ENCODE assay signal across 8 cellular contexts in genomic region chr11:10303558-10304363, GRCh38. TPM values are rescaled to one million over a fixed set of nuclear protein-coding genes. Genes with fewer than 3 reads are reported as not detected.
A peak's percentile ranks its signal among the peaks of the same experiment; 100 is the strongest.
DNase-seq lines count a peak whose midpoint lies in the region; ATAC-seq and TF ChIP-seq lines count a peak whose summit lies in the region.

No MANE protein-coding gene starts in this region.

- H3K36me3 ChIP-seq in lung (ENCODE audit: control insufficient read depth in 2 of 2, insufficient read depth in 2 of 2, low read length in 2 of 2) (no peaks in the 10 kb centered on the region), thoracic aorta (no peaks in the 10 kb centered on the region)

- intact Hi-C loops in dorsolateral prefrontal cortex (cut with DNase I): loop anchor here (2.0 to 5.0 kb wide), 2 partner anchors 331 to 545 kb away; no protein-coding TSS in a partner anchor

- no peak for ATAC-seq in lung (ENCODE audit: insufficient read depth, low FRiP score)
- ATAC-seq in thoracic aorta (ENCODE audit: insufficient number of reproducible peaks, low FRiP score, low read depth): no peak

- no peaks in the 10 kb centered on the region for H3K9me3 Mint-ChIP-seq in T-helper 1 cell treated with Interleukin-12 subunit alpha and Interleukin-12 subunit beta and Interleukin-4 antibody, amounts not matched to agents 30 μg/mL and 1 μg/mL, for 36 hours

- H3K27me3 Mint-ChIP-seq in T-helper 1 cell treated with Interleukin-12 subunit alpha and Interleukin-12 subunit beta and Interleukin-4 antibody, amounts not matched to agents 30 μg/mL and 1 μg/mL, for 36 hours (ENCODE audit: low read depth): peaks cover 71% of the 10 kb centered on the region

- peaks cover 2% of the 10 kb centered on the region for H3K36me3 Mint-ChIP-seq in T-helper 1 cell treated with Interleukin-12 subunit alpha and Interleukin-12 subunit beta and Interleukin-4 antibody, amounts not matched to agents 30 μg/mL and 1 μg/mL, for 36 hours (ENCODE audit: low read depth)

- H3K4me1 Mint-ChIP-seq in T-helper 1 cell treated with Interleukin-12 subunit alpha and Interleukin-12 subunit beta and Interleukin-4 antibody, amounts not matched to agents 30 μg/mL and 1 μg/mL, for 36 hours (ENCODE audit: low read depth): peaks cover 42% of the 10 kb centered on the region

- H3K27ac Mint-ChIP-seq in T-helper 1 cell treated with Interleukin-12 subunit alpha and Interleukin-12 subunit beta and Interleukin-4 antibody, amounts not matched to agents 30 μg/mL and 1 μg/mL, for 36 hours: no peak overlapping the region

- peak overlapping the region in 55 of 59 donors; percentile 27 to 95 (median 78) for H3K27ac ChIP-seq in dorsolateral prefrontal cortex
- peak overlapping the region; percentile 69 to 88 for H3K27ac ChIP-seq in lung (ENCODE audit: low read depth in 1 of 2, low read length in 1 of 2)
- H3K27ac ChIP-seq in thoracic aorta: peak overlapping the region; percentile 77

- H3K4me1 ChIP-seq in lung (ENCODE audit: control insufficient read depth in 2 of 2, insufficient read depth in 2 of 2, low read length in 2 of 2): peaks cover 6% of the 10 kb centered on the region in 2 donors
- H3K4me1 ChIP-seq in thoracic aorta (ENCODE audit: control insufficient read depth in 1 of 2, low read depth in 2 of 2): peaks cover 12 to 55% of the 10 kb centered on the region in 2 donors

- TF ChIP-seq CTCF in dorsolateral prefrontal cortex (IDR thresholded peaks at IDR 0.05 in 54 of 56, conservative IDR thresholded peaks at IDR 0.05 in 2 of 56; ENCODE audit: low read depth in 1 of 56, partially characterized antibody in 56 of 56) (no peak), lung (IDR thresholded peaks at IDR 0.05; ENCODE audit: control extremely low read depth, extremely low read depth) (no peak), thoracic aorta (IDR thresholded peaks at IDR 0.05) (no peak)

- DNase-seq in DMS153 (lab: John Stamatoyannopoulos, UW) (peak; percentile 28), dorsolateral prefrontal cortex (peak in 1 of 10 donors; percentile 9), lung (ENCODE audit: low spot score) (no peak), thoracic aorta (ENCODE audit: low spot score) (no peak), NCI-H2227 (lab: John Stamatoyannopoulos, UW; ENCODE audit: unreplicated experiment) (no peak), amygdala (lab: John Stamatoyannopoulos, UW) (no peak)

- H3K4me3 Mint-ChIP-seq in T-helper 1 cell treated with Interleukin-12 subunit alpha and Interleukin-12 subunit beta and Interleukin-4 antibody, amounts not matched to agents 30 μg/mL and 1 μg/mL, for 36 hours: peak overlapping the region; percentile 99

- TF ChIP-seq RAD21 in Ishikawa (IDR thresholded peaks at IDR 0.05; ENCODE audit: low read depth): no peak

- 11 to 19% methylated on average over 29 of the region's 29 CpGs for WGBS in lung, 2 donors

- H3K27me3 ChIP-seq in dorsolateral prefrontal cortex (peaks cover 0 to 6% (median 0%) of the 10 kb centered on the region in 45 donors), lung (ENCODE audit: control insufficient read depth, insufficient read depth) (no peaks in the 10 kb centered on the region), thoracic aorta (replicated peaks; ENCODE audit: insufficient read depth) (no peaks in the 10 kb centered on the region)

- H3K4me3 ChIP-seq in dorsolateral prefrontal cortex (peak overlapping the region; percentile 57 to 90 (median 76)), lung (peak overlapping the region; percentile 43), thoracic aorta (peak overlapping the region; percentile 90)

- H3K9me3 ChIP-seq in lung (ENCODE audit: control insufficient read depth in 2 of 2, insufficient read depth in 1 of 2, low read length in 1 of 2) (no peaks in the 10 kb centered on the region), thoracic aorta (no peaks in the 10 kb centered on the region)

- TF ChIP-seq EP300 in Ishikawa (IDR thresholded peaks at IDR 0.05; ENCODE audit: borderline replicate concordance): 0 out of 2 replicates have a peak, but pooled peaks have one; percentile 20

TF ChIP-seq in Ishikawa, 13 proteins besides CTCF, POLR2A, EP300 and RAD21:
- TF ChIP-seq NFIC (IDR thresholded peaks at IDR 0.05): no peak; the same call in 1 of the 2 replicates
- TF ChIP-seq TAF1 (IDR thresholded peaks at IDR 0.05; ENCODE audit: low read depth): peak; percentile 49; the same call in 1 of the 2 replicates
- TF ChIP-seq YY1 (IDR thresholded peaks at IDR 0.05; ENCODE audit: low read depth): 0 out of 2 replicates have a peak, but pooled peaks have one; percentile 1
- peak; percentile 37 for TF ChIP-seq MAX (IDR thresholded peaks at IDR 0.05)

RNA-seq across cellular contexts. Expression of gene ADM, which starts 1.1 kb away (rescaled TPM):
- total RNA-seq in dorsolateral prefrontal cortex: 100 to 1,000 TPM in 2 of 120 experiments, 10 to 100 TPM in 69, 1 to 10 TPM in 49; 1.8 to 125 (median 11.4) TPM
- total RNA-seq in lung: 10 to 100 TPM; 43.6 to 45.9 TPM
- 100 to 1,000 TPM in 1 of 2 donors, 10 to 100 TPM in 1; 16.2 to 349 TPM for polyA plus RNA-seq in lung
- total RNA-seq in thoracic aorta: 100 to 1,000 TPM in 1 of 2 donors, 10 to 100 TPM in 1; 50.0 to 193 TPM

RNA-seq across cellular contexts. Expression of gene SBF2, which starts 9.7 kb away (rescaled TPM):
- total RNA-seq in dorsolateral prefrontal cortex (10 to 100 TPM; 38.0 to 99.1 (median 63.4) TPM), lung (100 to 1,000 TPM in 1 of 2 donors, 10 to 100 TPM in 1; 32.3 to 104 TPM), thoracic aorta (10 to 100 TPM; 53.8 to 60.8 TPM)
- polyA plus RNA-seq in lung: 10 to 100 TPM in 1 of 2 donors, 1 to 10 TPM in 1; 4.4 to 17.4 TPM
